Comparison of ENCODE assay signal across 21 cellular contexts in the genomic region with DNA sequence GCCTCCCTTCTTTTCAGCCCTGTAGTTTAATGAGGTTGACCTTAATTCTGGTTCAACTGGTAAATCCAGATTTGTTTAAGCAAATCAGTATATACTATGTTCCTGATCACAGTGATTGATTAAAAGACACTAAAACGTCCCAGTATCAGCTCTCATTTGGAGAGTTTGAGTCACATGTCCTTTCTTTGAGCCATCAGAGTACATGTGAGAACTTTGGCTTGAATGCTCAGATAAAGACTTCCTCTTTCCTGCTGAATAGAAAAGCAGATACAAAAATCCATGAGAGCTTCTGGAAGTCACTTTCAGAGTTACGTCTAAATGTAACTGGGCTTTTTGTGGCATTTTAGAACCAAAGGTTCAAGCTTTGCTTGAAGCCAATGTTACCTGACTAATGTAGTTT.
"Had no signal": no experiment of that assay in that cellular context is flagged by ENCODE, and none has a peak within 500 bp of the region (broad histone marks: within the 10 kb centered on the region; RNA-seq: fewer than 3 reads in every experiment).

No MANE protein-coding gene starts in this region.

- H3K27me3 ChIP-seq: dorsolateral prefrontal cortex, foreskin keratinocyte, hepatocyte, ovary, right lobe of liver, stomach, upper lobe of left lung had no signal

- H3K4me3 Mint-ChIP-seq: activated B cell treated with CpG ODN at 0.5 μM for 24 hours; activated CD4-positive, alpha-beta memory T cell treated with anti-CD3 and anti-CD28 coated beads, Interleukin-2, amount 10 ng/mL, durations not matched to agents 7 days and 5 days; activated CD8-positive, alpha-beta memory T cell treated with anti-CD3 and anti-CD28 coated beads, Interleukin-2, amount 10 ng/mL, durations not matched to agents 7 days and 5 days; activated naive CD4-positive, alpha-beta T cell treated with anti-CD3 and anti-CD28 coated beads for 36 hours; brain; natural killer cell; stimulated activated effector memory CD8-positive, alpha-beta T cell treated with anti-CD3 and anti-CD28 coated beads, Interleukin-12 subunit alpha, Interleukin-12 subunit beta, amount 100 ng/mL, for 72 hours had no signal

- H3K4me1 Mint-ChIP-seq: activated B cell treated with CpG ODN at 0.5 μM for 24 hours; brain; natural killer cell; stimulated activated effector memory CD8-positive, alpha-beta T cell treated with anti-CD3 and anti-CD28 coated beads, Interleukin-12 subunit alpha, Interleukin-12 subunit beta, amount 100 ng/mL, for 72 hours had no signal

- H3K4me1 ChIP-seq: foreskin keratinocyte, right lobe of liver, upper lobe of left lung had no signal

- H3K27ac ChIP-seq: dorsolateral prefrontal cortex, foreskin keratinocyte, hepatocyte, ovary, right lobe of liver, stomach, upper lobe of left lung had no signal

- ATAC-seq: activated CD8-positive, alpha-beta memory T cell treated with anti-CD3 and anti-CD28 coated beads, Interleukin-2, amount 10 ng/mL, durations not matched to agents 7 days and 5 days; foreskin keratinocyte; natural killer cell; right lobe of liver; stimulated activated effector memory CD8-positive, alpha-beta T cell treated with anti-CD3 and anti-CD28 coated beads, Interleukin-12 subunit alpha, Interleukin-12 subunit beta, amount 100 ng/mL, for 72 hours had no signal

- DNase-seq: activated B cell treated with CpG ODN at 0.5 μM for 24 hours; activated CD4-positive, alpha-beta memory T cell treated with anti-CD3 and anti-CD28 coated beads, Interleukin-2, amount 10 ng/mL, durations not matched to agents 7 days and 5 days; activated CD4-positive, alpha-beta T cell treated with anti-CD3 and anti-CD28 coated beads for 4 hours; activated CD8-positive, alpha-beta memory T cell treated with anti-CD3 and anti-CD28 coated beads, Interleukin-2, amount 10 ng/mL, durations not matched to agents 7 days and 5 days; activated naive CD4-positive, alpha-beta T cell treated with anti-CD3 and anti-CD28 coated beads for 36 hours; activated T-cell treated with anti-CD3 and anti-CD28 coated beads, Interleukin-2, amount 50 U/mL, for 1 hour; central memory CD4-positive, alpha-beta T cell; dorsolateral prefrontal cortex; foreskin keratinocyte; mesendoderm; natural killer cell; ovary; right lobe of liver; stimulated activated CD4-positive, alpha-beta T cell treated with anti-CD3 and anti-CD28 coated beads, Interleukin-4, amount 100 ng/mL, for 24 hours; stomach; upper lobe of left lung had no signal

- H3K4me3 ChIP-seq: dorsolateral prefrontal cortex, hepatocyte, ovary, right lobe of liver, smooth muscle cell, stomach, upper lobe of left lung had no signal

- H3K27me3 Mint-ChIP-seq: activated B cell treated with CpG ODN at 0.5 μM for 24 hours; activated CD8-positive, alpha-beta memory T cell treated with anti-CD3 and anti-CD28 coated beads, Interleukin-2, amount 10 ng/mL, durations not matched to agents 7 days and 5 days had no signal

- H3K9me3 ChIP-seq: ovary, right lobe of liver, stomach, upper lobe of left lung had no signal

- H3K9me3 Mint-ChIP-seq: activated B cell treated with CpG ODN at 0.5 μM for 24 hours; activated CD4-positive, alpha-beta memory T cell treated with anti-CD3 and anti-CD28 coated beads, Interleukin-2, amount 10 ng/mL, durations not matched to agents 7 days and 5 days; activated naive CD4-positive, alpha-beta T cell treated with anti-CD3 and anti-CD28 coated beads for 36 hours; activated T-helper 2 cell treated with anti-CD3 and anti-CD28 coated beads, Interferon-gamma antibody, Interleukin-2, Interleukin-4, amounts not matched to agents 10 μg/mL and 5 μg/mL and 100 μg/mL, durations not matched to agents 14 hours and 24 hours and 36 hours; brain; natural killer cell; stimulated activated effector memory CD8-positive, alpha-beta T cell treated with anti-CD3 and anti-CD28 coated beads, Interleukin-12 subunit alpha, Interleukin-12 subunit beta, amount 100 ng/mL, for 72 hours had no signal

- H3K36me3 Mint-ChIP-seq: brain; natural killer cell; stimulated activated effector memory CD8-positive, alpha-beta T cell treated with anti-CD3 and anti-CD28 coated beads, Interleukin-12 subunit alpha, Interleukin-12 subunit beta, amount 100 ng/mL, for 72 hours had no signal

- H3K27ac Mint-ChIP-seq: activated B cell treated with CpG ODN at 0.5 μM for 24 hours; activated CD4-positive, alpha-beta memory T cell treated with anti-CD3 and anti-CD28 coated beads, Interleukin-2, amount 10 ng/mL, durations not matched to agents 7 days and 5 days; activated CD8-positive, alpha-beta memory T cell treated with anti-CD3 and anti-CD28 coated beads, Interleukin-2, amount 10 ng/mL, durations not matched to agents 7 days and 5 days; activated naive CD4-positive, alpha-beta T cell treated with anti-CD3 and anti-CD28 coated beads for 36 hours; activated T-helper 2 cell treated with anti-CD3 and anti-CD28 coated beads, Interferon-gamma antibody, Interleukin-2, Interleukin-4, amounts not matched to agents 10 μg/mL and 5 μg/mL and 100 μg/mL, durations not matched to agents 14 hours and 24 hours and 36 hours; natural killer cell; stimulated activated effector memory CD8-positive, alpha-beta T cell treated with anti-CD3 and anti-CD28 coated beads, Interleukin-12 subunit alpha, Interleukin-12 subunit beta, amount 100 ng/mL, for 72 hours had no signal

- H3K36me3 ChIP-seq: ovary, right lobe of liver, stomach, upper lobe of left lung had no signal
